Comparison of ENCODE assay signal across 17 cellular contexts in genomic region chr2:100643459-100643858, GRCh38.
DNase-seq lines count a peak whose midpoint lies in the region; ATAC-seq and TF ChIP-seq lines count a peak whose summit lies in the region.
"Had no signal": no experiment of that assay in that cellular context is flagged by ENCODE, and none has a peak within 500 bp of the region (broad histone marks: within the 10 kb centered on the region; RNA-seq: fewer than 3 reads in every experiment).

No MANE protein-coding gene starts in this region.

- no peaks in the 10 kb centered on the region for H3K27me3 Mint-ChIP-seq in T-helper 17 cell
- H3K27me3 Mint-ChIP-seq in mesothelial cell of epicardium (ENCODE audit: low read depth): peaks cover 5% of the 10 kb centered on the region

- H3K4me1 ChIP-seq in BLaER1: peaks cover 53% of the 10 kb centered on the region
- H3K4me1 ChIP-seq in BLaER1 treated with 17β-estradiol and CSF1 and Interleukin-3, amounts not matched to agents 10 nM and 100 nM: peaks cover 16 to 55% (median 42%) of the 10 kb centered on the region in 10 experiments

- H3K36me3 Mint-ChIP-seq in T-helper 17 cell (ENCODE audit: low read depth) (no peaks in the 10 kb centered on the region), mesothelial cell of epicardium (no peaks in the 10 kb centered on the region)

- H3K9me3 ChIP-seq in BLaER1: peaks cover 27% of the 10 kb centered on the region
- H3K9me3 ChIP-seq in BLaER1 treated with 17β-estradiol and CSF1 and Interleukin-3, amounts not matched to agents 10 nM and 100 nM (replicated peaks in 1 of 11): peaks cover 16 to 38% (median 32%) of the 10 kb centered on the region in 11 experiments
- H3K9me3 ChIP-seq in T-helper 17 cell (ENCODE audit: control insufficient read depth, low read length, poor library complexity, severe bottlenecking): no peaks in the 10 kb centered on the region

- no peak overlapping the region for H3K9ac ChIP-seq in BLaER1
- no peak overlapping the region for H3K9ac ChIP-seq in BLaER1 treated with 17β-estradiol and CSF1 and Interleukin-3, amounts not matched to agents 10 nM and 100 nM

- peaks cover 5% of the 10 kb centered on the region for H3K9me3 Mint-ChIP-seq in mesothelial cell of epicardium

- ATAC-seq in T-helper 17 cell (peak; percentile 8), omental fat pad (ENCODE audit: low FRiP score) (no peak)
- ATAC-seq: Panc1 had no signal

- H3K36me3 ChIP-seq in BLaER1: no peaks in the 10 kb centered on the region
- H3K36me3 ChIP-seq in BLaER1 treated with 17β-estradiol and CSF1 and Interleukin-3, amounts not matched to agents 10 nM and 100 nM: no peaks in the 10 kb centered on the region

- H3K4me1 Mint-ChIP-seq in T-helper 17 cell (peaks cover 39% of the 10 kb centered on the region), mesothelial cell of epicardium (no peaks in the 10 kb centered on the region)

- no peak overlapping the region for H3K4me3 ChIP-seq in BLaER1
- no peak overlapping the region for H3K4me3 ChIP-seq in BLaER1 treated with 17β-estradiol and CSF1 and Interleukin-3, amounts not matched to agents 10 nM and 100 nM

- DNase-seq in T-helper 17 cell: no peak
- DNase-seq in ecto neural progenitor cell (ENCODE audit: low spot score): peak; percentile 3
- DNase-seq in omental fat pad (ENCODE audit: low spot score): no peak
- DNase-seq in mesothelial cell of epicardium (ENCODE audit: low spot score in 2 of 2, unreplicated experiment in 2 of 2): no peak
- DNase-seq in stimulated activated CD4-positive, alpha-beta T cell treated with anti-CD3 and anti-CD28 coated beads, Interleukin-4, amount 100 ng/mL, for 4 hours: no peak
- DNase-seq: C1 segment of cervical spinal cord, Calu3, H7, NCI-H1417, NCI-H1930, NCI-H2171 treated with DMSO at 0.1 percent for 48 hours, NCI-H510A, NCI-H82, Right ventricle myocardium superior had no signal

- no peak overlapping the region for H3K27ac ChIP-seq in BLaER1
- H3K27ac ChIP-seq in BLaER1 treated with 17β-estradiol and CSF1 and Interleukin-3, amounts not matched to agents 10 nM and 100 nM: peak overlapping the region in 3 of 11 experiments; percentile 6 to 10 (median 10); a peak in 1 of 22 replicates

- TF ChIP-seq CTCF in omental fat pad (IDR thresholded peaks at IDR 0.05) (no peak), mesothelial cell of epicardium (IDR thresholded peaks at IDR 0.05; ENCODE audit: unreplicated experiment) (no peak)

- peak overlapping the region; percentile 51 for H3K4me2 ChIP-seq in BLaER1
- H3K4me2 ChIP-seq in BLaER1 treated with 17β-estradiol and CSF1 and Interleukin-3, amounts not matched to agents 10 nM and 100 nM: peak overlapping the region; percentile 49 to 72 (median 64)

- peak overlapping the region; percentile 90 for H3K4me3 Mint-ChIP-seq in T-helper 17 cell
- H3K4me3 Mint-ChIP-seq in mesothelial cell of epicardium: no peak overlapping the region

- no peaks in the 10 kb centered on the region for H4K20me1 ChIP-seq in BLaER1
- H4K20me1 ChIP-seq in BLaER1 treated with 17β-estradiol and CSF1 and Interleukin-3, amounts not matched to agents 10 nM and 100 nM: no peaks in the 10 kb centered on the region

- peak overlapping the region; percentile 89 for H3K27ac Mint-ChIP-seq in T-helper 17 cell
- H3K27ac Mint-ChIP-seq in mesothelial cell of epicardium: no peak overlapping the region

- no peaks in the 10 kb centered on the region for H3K27me3 ChIP-seq in BLaER1
- peaks cover 0 to 14% (median 0%) of the 10 kb centered on the region in 11 experiments; a peak in 1 of 22 replicates for H3K27me3 ChIP-seq in BLaER1 treated with 17β-estradiol and CSF1 and Interleukin-3, amounts not matched to agents 10 nM and 100 nM
